18 cellular contexts compared by ENCODE assay signal in the genomic region with DNA sequence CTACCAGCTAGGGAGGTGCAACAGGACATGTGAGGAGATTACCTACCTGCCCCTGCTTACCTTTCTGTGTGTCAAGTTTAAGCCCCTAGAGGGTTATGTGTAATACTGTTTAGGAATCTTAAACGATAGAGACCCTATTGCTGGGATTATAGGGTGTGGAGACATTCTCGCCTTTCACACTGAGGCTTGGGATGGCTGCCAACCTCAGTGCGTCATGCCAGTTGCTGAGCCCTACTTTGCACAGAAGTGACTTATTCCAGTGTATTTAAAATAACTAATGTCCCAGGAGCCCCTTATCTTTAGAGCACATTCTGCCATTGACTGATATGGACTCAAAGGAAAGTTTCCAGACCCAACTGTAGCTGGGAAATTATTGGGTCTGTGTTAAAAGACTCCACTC.
DNase-seq lines count a peak whose midpoint lies in the region; ATAC-seq, FAIRE-seq and TF ChIP-seq lines count a peak whose summit lies in the region.
"Had no signal": no experiment of that assay in that cellular context is flagged by ENCODE, and none has a peak within 500 bp of the region (broad histone marks: within the 10 kb centered on the region; RNA-seq: fewer than 3 reads in every experiment).

No MANE protein-coding gene starts in this region.

- no peak overlapping the region for H3K4me3 ChIP-seq in PC-3 (ENCODE audit: low read length)
- no peak overlapping the region for H3K4me3 ChIP-seq in mucosa of descending colon
- H3K4me3 ChIP-seq in tibial artery = no peak overlapping the region
- H3K4me3 ChIP-seq: lower lobe of right lung had no signal

- H3K27me3 ChIP-seq in PC-3 (ENCODE audit: low read length) (no peaks in the 10 kb centered on the region), tibial artery (peaks cover 0 to 6% of the 10 kb centered on the region in 2 donors)

- H3F3A ChIP-seq in PC-3 (ENCODE audit: low read length, unreplicated experiment) = no peaks in the 10 kb centered on the region

- BruUV-seq in PC-3 (replicated peaks; lab: Mats Ljungman, UMichigan) = no TSS peak

- FAIRE-seq in D721Med (lab: Jason Lieb, UNC) = no peak
- FAIRE-seq: GM18507 had no signal

- peak overlapping the region; percentile 34 for H3K27ac ChIP-seq in PC-3 (ENCODE audit: low read length)
- peak overlapping the region; percentile 30 for H3K27ac ChIP-seq in epithelial cell of prostate
- H3K27ac ChIP-seq in tibial artery = no peak overlapping the region
- H3K27ac ChIP-seq in substantia nigra (ENCODE audit: low read depth, low read length, poor library complexity, severe bottlenecking) = no peak overlapping the region
- H3K27ac ChIP-seq: C4-2B, lower lobe of right lung had no signal

- no peak for TF ChIP-seq CTCF in PC-3 (conservative IDR thresholded peaks at IDR 0.05; ENCODE audit: low read depth, low read length)
- no peak for TF ChIP-seq CTCF in mucosa of descending colon (IDR thresholded peaks at IDR 0.05)
- TF ChIP-seq CTCF in D721Med (IDR thresholded peaks at IDR 0.05; ENCODE audit: insufficient read depth, missing control alignments) = no peak
- TF ChIP-seq CTCF in tibial artery (IDR thresholded peaks at IDR 0.05) = no peak

- H3K9me2 ChIP-seq in PC-3 (replicated peaks; ENCODE audit: low read length) = no peaks in the 10 kb centered on the region

- CTCF ChIA-PET in PC-3 (lab: Charles Lee) = no interaction called here

- H3K9ac ChIP-seq in PC-3 (ENCODE audit: low read length) = no peak overlapping the region; the same call in 1 of the 2 replicates

- POLR2A ChIA-PET in PC-3 (lab: Charles Lee; ENCODE audit: unreplicated experiment) = no interaction called here

- no peak overlapping the region for H2AFZ ChIP-seq in PC-3 (ENCODE audit: low read length)

- H3K4me2 ChIP-seq in PC-3 (ENCODE audit: low read length) = peak overlapping the region; percentile 53

- ATAC-seq in PC-3 (peak; percentile 65), mucosa of descending colon (peak; percentile 73)
- ATAC-seq: effector memory CD8-positive, alpha-beta T cell had no signal

- H3K79me2 ChIP-seq in PC-3 (ENCODE audit: low read length) = no peaks in the 10 kb centered on the region

- H3K9me3 ChIP-seq in PC-3 (ENCODE audit: low read length) (no peaks in the 10 kb centered on the region), mucosa of descending colon (peaks cover 6% of the 10 kb centered on the region), tibial artery (peaks cover 0 to 11% (median 4%) of the 10 kb centered on the region in 3 donors)

- intact Hi-C loops in PC-3 (cut with micrococcal nuclease) = no loop called here
- intact Hi-C loops in mucosa of descending colon (cut with DNase I, micrococcal nuclease) = no loop called here
- intact Hi-C loops in tibial artery (cut with DNase I; ENCODE audit: low total_unique reads) = no loop called here

- H3K36me3 ChIP-seq in PC-3 (ENCODE audit: low read depth, low read length) (no peaks in the 10 kb centered on the region), mucosa of descending colon (ENCODE audit: low read depth) (no peaks in the 10 kb centered on the region), tibial artery (no peaks in the 10 kb centered on the region)
- H3K36me3 ChIP-seq: lower lobe of right lung had no signal

- H3K4me1 ChIP-seq in PC-3 (ENCODE audit: insufficient read depth, low read length) = peaks cover 14% of the 10 kb centered on the region
- H3K4me1 ChIP-seq in mucosa of descending colon (ENCODE audit: low read depth) = peaks cover 12% of the 10 kb centered on the region
- peaks cover 0 to 9% (median 3%) of the 10 kb centered on the region in 4 donors for H3K4me1 ChIP-seq in tibial artery
- H3K4me1 ChIP-seq: lower lobe of right lung had no signal

- no peaks in the 10 kb centered on the region for H4K20me1 ChIP-seq in PC-3 (ENCODE audit: low read length)

- peak; percentile 43 for DNase-seq in GM03348 (ENCODE audit: low spot score)
- peak; percentile 69 for DNase-seq in PC-3
- DNase-seq in epithelial cell of prostate (ENCODE audit: low read depth, low spot score) = no peak
- DNase-seq in mucosa of descending colon = peak in 2 of 3 donors; percentile 67 to 73
- no peak for DNase-seq in D721Med (ENCODE audit: insufficient read length, low spot score)
- no peak for DNase-seq in NCI-H748 (lab: John Stamatoyannopoulos, UW; ENCODE audit: unreplicated experiment)
- no peak for DNase-seq in tibial artery
- DNase-seq in substantia nigra (lab: John Stamatoyannopoulos, UW) = no peak
- DNase-seq: activated CD4-positive, alpha-beta T cell treated with anti-CD3 and anti-CD28 coated beads for 4 hours; activated T-cell treated with anti-CD3 and anti-CD28 coated beads, Interleukin-2, amount 50 U/mL, for 48 hours; effector memory CD8-positive, alpha-beta T cell; GF-D8; GOT3; hippocampal formation; lower lobe of right lung; MM.1S had no signal

Comparison
In these comparisons a context has a peak if more than half of its experiments do, and no peak if none do; other contexts are left out.
1. DNase-seq: peak in GM03348 (single experiment), PC-3 (single experiment) and mucosa of descending colon (2 of 3); none in epithelial cell of prostate (single experiment), D721Med (single experiment), NCI-H748 (single experiment), tibial artery (0 of 2) and substantia nigra (0 of 49).
2. H3K27ac ChIP-seq: peak in PC-3 (single experiment) and epithelial cell of prostate (single experiment); none in tibial artery (0 of 2) and substantia nigra (single experiment).